9 cellular contexts compared by ENCODE assay signal in genomic region chr3:72155391-72156064, GRCh38.
DNase-seq lines count a peak whose midpoint lies in the region; ATAC-seq and TF ChIP-seq lines count a peak whose summit lies in the region.
"Had no signal": no experiment of that assay in that cellular context is flagged by ENCODE, and none has a peak within 500 bp of the region (broad histone marks: within the 10 kb centered on the region; RNA-seq: fewer than 3 reads in every experiment).

No MANE protein-coding gene starts in this region.

- peak overlapping the region; percentile 61 for H3K27ac ChIP-seq in caudate nucleus (ENCODE audit: low read depth, low read length)
- no peak overlapping the region for H3K27ac ChIP-seq in lower lobe of right lung
- peak overlapping the region; percentile 74 to 78 (median 76) for H3K27ac ChIP-seq in transverse colon

- TF ChIP-seq EP300 in transverse colon (IDR thresholded peaks at IDR 0.05; ENCODE audit: low read depth) = no peak

- no peaks in the 10 kb centered on the region for H3K9me3 ChIP-seq in lower lobe of right lung
- H3K9me3 ChIP-seq in transverse colon = no peaks in the 10 kb centered on the region

- in situ Hi-C loops in transverse colon (cut with MboI; ENCODE audit: low pct_ligation_motif_present in 1 of 4, low pct_unique_long_range_greater_than_20kb in 1 of 4, low sequenced_read_pairs in 3 of 4) = no loop called here

- WGBS in transverse colon (ENCODE audit: low coverage in 1 of 2), 2 donors = 29 to 48% methylated on average over 4 to 12 of the region's 12 CpGs

- no peak for TF ChIP-seq CTCF in NB4 (IDR thresholded peaks at IDR 0.05; ENCODE audit: low read depth, low read length)
- no peak for TF ChIP-seq CTCF in lower lobe of right lung (IDR thresholded peaks at IDR 0.05)
- no peak for TF ChIP-seq CTCF in transverse colon (IDR thresholded peaks at IDR 0.05)

- no peak overlapping the region for H3K4me3 ChIP-seq in NB4 (ENCODE audit: low read depth, low read length)
- no peak overlapping the region for H3K4me3 ChIP-seq in lower lobe of right lung
- H3K4me3 ChIP-seq in transverse colon = no peak overlapping the region

- DNase-seq in NB4 (ENCODE audit: low read depth) = peak; percentile 19
- DNase-seq in caudate nucleus (lab: John Stamatoyannopoulos, UW) = peak in 19 of 61 donors; percentile 11 to 66 (median 24)
- no peak for DNase-seq in lower lobe of right lung
- DNase-seq in transverse colon = peak; percentile 53
- no peak for DNase-seq in NOMO-1 treated with dmso at 0.1 percent for 144 hours (lab: John Stamatoyannopoulos, UW; ENCODE audit: unreplicated experiment)
- DNase-seq in activated CD4-positive, alpha-beta T cell treated with anti-CD3 and anti-CD28 coated beads for 48 hours = no peak
- no peak for DNase-seq in NCI-H2107 treated with DMSO at 0.1 percent for 48 hours (lab: John Stamatoyannopoulos, UW; ENCODE audit: unreplicated experiment)

- H3K27me3 ChIP-seq in lower lobe of right lung (ENCODE audit: low read depth) (no peaks in the 10 kb centered on the region), transverse colon (no peaks in the 10 kb centered on the region)

- intact Hi-C loops in lower lobe of right lung (cut with DNase I) = no loop called here
- intact Hi-C loops in transverse colon (cut with DNase I; ENCODE audit: low total_unique reads) = loop anchor here (5.0 kb wide), 1 partner anchor 1297 kb away; no protein-coding TSS in a partner anchor

- H3K4me1 ChIP-seq in lower lobe of right lung (peaks cover 17% of the 10 kb centered on the region), transverse colon (peaks cover 18 to 48% (median 41%) of the 10 kb centered on the region in 4 donors)

- H3K36me3 ChIP-seq in lower lobe of right lung = no peaks in the 10 kb centered on the region
- no peaks in the 10 kb centered on the region for H3K36me3 ChIP-seq in transverse colon

- TF ChIP-seq POLR2A in NB4 (IDR thresholded peaks at IDR 0.05; ENCODE audit: extremely low read depth, insufficient read length) (no peak), transverse colon (IDR thresholded peaks at IDR 0.05) (no peak)

- peak; percentile 54 to 55 for ATAC-seq in lower lobe of right lung
- ATAC-seq in HG03342 (IDR thresholded peaks at IDR 0.05; ENCODE audit: unreplicated experiment) = no peak
- ATAC-seq: HCT116 had no signal

Comparison
In these comparisons a context has a peak if more than half of its experiments do, and no peak if none do; other contexts are left out.
1. DNase-seq: peak in NB4 (single experiment) and transverse colon (single experiment); none in lower lobe of right lung (single experiment), NOMO-1 treated with dmso at 0.1 percent for 144 hours (single experiment), activated CD4-positive, alpha-beta T cell treated with anti-CD3 and anti-CD28 coated beads for 48 hours (single experiment) and NCI-H2107 treated with DMSO at 0.1 percent for 48 hours (single experiment).